Comparison of ENCODE assay signal across 2 cellular contexts in genomic region chr16:85629853-85630252, GRCh38.
TF ChIP-seq lines count a peak whose summit lies in the region.

No MANE protein-coding gene starts in this region.

TF ChIP-seq in A549, 52 proteins besides CTCF, POLR2A, EP300 and RAD21:
- TF ChIP-seq ATOH8 (CRISPR knock-in tag; IDR thresholded peaks at IDR 0.05; ENCODE audit: low read depth) (no peak), ZFP36 (IDR thresholded peaks at IDR 0.05; ENCODE audit: borderline replicate concordance, partially characterized antibody) (peak; percentile 35)
TF ChIP-seq in A549: peak in this region for 1.

TF ChIP-seq in K562, 482 proteins besides CTCF, POLR2A, EP300 and RAD21:
- peak in 1 of 2 experiments; percentile 13; a peak in 1 of 4 replicates for TF ChIP-seq TRIM24 (IDR thresholded peaks at IDR 0.05)
- peak; percentile 52 for TF ChIP-seq ZFP36 (IDR thresholded peaks at IDR 0.05; ENCODE audit: low read depth, low read length, partially characterized antibody)
- TF ChIP-seq KDM4B (IDR thresholded peaks at IDR 0.05; ENCODE audit: borderline replicate concordance in 2 of 2, low read depth in 1 of 2): no peak
- TF ChIP-seq TRIM28 (IDR thresholded peaks at IDR 0.05): 0 out of 2 replicates have a peak, but pooled peaks have one; percentile 31
- TF ChIP-seq HDAC3 (IDR thresholded peaks at IDR 0.05; ENCODE audit: borderline replicate concordance, partially characterized antibody): no peak
- TF ChIP-seq CBX3 (IDR thresholded peaks at IDR 0.05; ENCODE audit: borderline replicate concordance in 1 of 2, low read length in 2 of 2): peak in 1 of 2 experiments; percentile 77; a peak in 2 of 3 replicates
- no peak for TF ChIP-seq HINFP (tag; conservative IDR thresholded peaks at IDR 0.05; ENCODE audit: low read depth)
TF ChIP-seq in K562: peak in this region for 4.
